Comparison of ENCODE assay signal across 6 cellular contexts in the genomic region with DNA sequence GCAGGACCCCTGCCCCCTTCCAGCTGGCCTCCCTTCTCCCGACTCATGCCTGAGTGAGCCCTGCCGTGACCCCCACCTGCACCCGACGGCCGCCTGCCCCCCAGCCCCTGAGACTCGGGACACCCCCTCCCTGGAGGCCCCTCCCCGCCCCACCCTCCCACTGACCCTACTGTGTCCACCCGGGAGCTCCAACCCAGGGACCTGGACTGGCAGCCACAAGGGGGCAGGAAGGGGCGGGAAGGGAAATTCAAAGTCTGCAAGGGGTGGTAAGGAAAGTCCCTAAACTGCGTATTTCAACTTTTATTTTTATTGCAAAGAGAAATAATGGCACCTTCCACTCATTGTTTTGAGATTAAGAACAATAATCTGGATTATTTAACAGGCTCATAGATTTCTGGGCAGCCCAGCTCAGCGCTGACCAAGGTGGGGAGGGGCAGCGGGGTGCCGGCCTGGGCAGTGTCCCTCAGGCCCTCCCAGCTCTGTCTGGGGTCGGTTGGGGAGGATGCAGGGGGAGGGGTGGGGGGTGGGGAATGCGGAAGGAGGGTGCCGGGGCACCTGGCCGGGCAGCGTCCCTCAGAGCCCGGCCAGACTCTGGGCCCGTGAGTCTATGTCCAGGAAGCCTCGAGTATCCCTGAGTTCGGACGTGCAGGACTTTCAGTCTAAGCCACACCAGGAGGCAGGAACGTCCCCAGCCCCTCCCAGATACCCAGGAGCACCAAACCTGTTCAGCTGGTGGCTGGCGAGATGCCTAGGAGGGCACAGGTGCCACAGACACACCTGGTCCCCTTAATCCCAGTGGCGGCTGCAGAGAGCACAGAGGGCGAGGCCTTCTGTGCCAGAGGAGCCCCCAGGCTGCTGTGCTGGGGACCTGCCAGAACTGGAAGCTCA. TPM values are rescaled to one million over a fixed set of nuclear protein-coding genes. Genes with fewer than 3 reads are reported as not detected.
DNase-seq lines count a peak whose midpoint lies in the region; ATAC-seq and TF ChIP-seq lines count a peak whose summit lies in the region.

No MANE protein-coding gene starts in this region.

- H3K4me3 ChIP-seq in right atrium auricular region (peak overlapping the region in 1 of 2 donors; percentile 43), mucosa of rectum (ENCODE audit: low read length in 2 of 2) (peak overlapping the region; percentile 78 to 80)

- no peaks in the 10 kb centered on the region for H3K9me3 Mint-ChIP-seq in activated naive CD4-positive, alpha-beta T cell treated with anti-CD3 and anti-CD28 coated beads, Interleukin-2, amount 50 U/mL, for 24 hours

- H3K4me3 Mint-ChIP-seq in activated naive CD4-positive, alpha-beta T cell treated with anti-CD3 and anti-CD28 coated beads, Interleukin-2, amount 50 U/mL, for 24 hours = peak overlapping the region; percentile 83

- peak; percentile 47 for ATAC-seq in Right ventricle myocardium inferior

- DNase-seq in Right ventricle myocardium inferior (ENCODE audit: missing footprints) (peak; percentile 56), right atrium auricular region (ENCODE audit: low spot score) (no peak), head of caudate nucleus (no peak), glomerular visceral epithelial cell (ENCODE audit: extremely low spot score) (no peak)

- peak overlapping the region; percentile 89 for H3K27ac Mint-ChIP-seq in activated naive CD4-positive, alpha-beta T cell treated with anti-CD3 and anti-CD28 coated beads, Interleukin-2, amount 50 U/mL, for 24 hours

- H3K4me1 Mint-ChIP-seq in activated naive CD4-positive, alpha-beta T cell treated with anti-CD3 and anti-CD28 coated beads, Interleukin-2, amount 50 U/mL, for 24 hours = peaks cover 3% of the 10 kb centered on the region

- H3K27me3 ChIP-seq in right atrium auricular region = no peaks in the 10 kb centered on the region
- H3K27me3 ChIP-seq in mucosa of rectum (ENCODE audit: control insufficient read depth in 2 of 2, insufficient read depth in 2 of 2, low read length in 2 of 2) = no peaks in the 10 kb centered on the region

- peak overlapping the region; percentile 63 to 99 for H3K9ac ChIP-seq in mucosa of rectum (ENCODE audit: low read depth in 1 of 2, low read length in 2 of 2)

- H3K4me1 ChIP-seq in right atrium auricular region = peaks cover 0 to 16% of the 10 kb centered on the region in 2 donors
- peaks cover 28 to 45% of the 10 kb centered on the region in 2 donors for H3K4me1 ChIP-seq in mucosa of rectum (ENCODE audit: control insufficient read depth in 2 of 2, insufficient read depth in 2 of 2, low read length in 2 of 2)

- H3K9me3 ChIP-seq in right atrium auricular region (no peaks in the 10 kb centered on the region), mucosa of rectum (ENCODE audit: control insufficient read depth in 2 of 2, low read length in 2 of 2) (no peaks in the 10 kb centered on the region)

- no peaks in the 10 kb centered on the region for H3K36me3 Mint-ChIP-seq in activated naive CD4-positive, alpha-beta T cell treated with anti-CD3 and anti-CD28 coated beads, Interleukin-2, amount 50 U/mL, for 24 hours

- H3K36me3 ChIP-seq in right atrium auricular region (no peaks in the 10 kb centered on the region), mucosa of rectum (ENCODE audit: control insufficient read depth in 2 of 2, insufficient read depth in 2 of 2, low read length in 2 of 2) (no peaks in the 10 kb centered on the region)

- intact Hi-C loops in Right ventricle myocardium inferior (cut with DNase I) = loop anchor here (2.0 to 5.0 kb wide), 4 partner anchors 38 to 434 kb away; a partner anchor contains a TSS
- intact Hi-C loops in head of caudate nucleus (cut with DNase I) = loop anchor here (10.0 kb wide), 1 partner anchor 86 kb away; a partner anchor contains a TSS

- no peaks in the 10 kb centered on the region for H3K27me3 Mint-ChIP-seq in activated naive CD4-positive, alpha-beta T cell treated with anti-CD3 and anti-CD28 coated beads, Interleukin-2, amount 50 U/mL, for 24 hours

- H3K27ac ChIP-seq in right atrium auricular region (no peak overlapping the region), mucosa of rectum (ENCODE audit: low read depth in 2 of 2, low read length in 2 of 2) (peak overlapping the region; percentile 99)

- peak in 1 of 2 donors; percentile 52 for TF ChIP-seq CTCF in right atrium auricular region (IDR thresholded peaks at IDR 0.05)

RNA-seq across cellular contexts. Expression of a gene that starts 1.3 kb away (rescaled TPM):
- 0.11 TPM for total RNA-seq in Right ventricle myocardium inferior
- not detected for total RNA-seq in right atrium auricular region

RNA-seq across cellular contexts. Expression of a gene that starts 9.1 kb away (rescaled TPM):
- not detected for total RNA-seq in Right ventricle myocardium inferior
- total RNA-seq in right atrium auricular region = not detected

RNA-seq across cellular contexts. Expression of a gene that starts 15.5 kb away (rescaled TPM):
- 0.16 TPM for total RNA-seq in Right ventricle myocardium inferior
- total RNA-seq in right atrium auricular region = not detected

RNA-seq across cellular contexts. Expression of a gene that starts 17.9 kb away (rescaled TPM):
- 261 TPM for total RNA-seq in Right ventricle myocardium inferior
- total RNA-seq in right atrium auricular region = 100 to 1,000 TPM; 138 to 185 TPM

RNA-seq across cellular contexts. Expression of a gene that starts 35.6 kb away (rescaled TPM):
- total RNA-seq in Right ventricle myocardium inferior (12.8 TPM), right atrium auricular region (10 to 100 TPM; 12.5 to 21.5 TPM)

Comparison
In these comparisons a context has a peak if more than half of its experiments do, and no peak if none do; other contexts are left out.
1. H3K27ac ChIP-seq: peak in mucosa of rectum (2 of 2); none in right atrium auricular region (0 of 2).